ENCODE assay signal across 8 cellular contexts in genomic region chr2:42513252-42513918, GRCh38. TPM values are rescaled to one million over a fixed set of nuclear protein-coding genes. Genes with fewer than 3 reads are reported as not detected.
A peak's percentile ranks its signal among the peaks of the same experiment; 100 is the strongest.
DNase-seq lines count a peak whose midpoint lies in the region; ATAC-seq and TF ChIP-seq lines count a peak whose summit lies in the region.

No MANE protein-coding gene starts in this region.

- H3K27ac ChIP-seq in upper lobe of left lung = no peak overlapping the region
- H3K27ac ChIP-seq in ovary = no peak overlapping the region

- TF ChIP-seq POLR2A in upper lobe of left lung (IDR thresholded peaks at IDR 0.05) (no peak), ovary (IDR thresholded peaks at IDR 0.05) (no peak)

- H3K4me1 ChIP-seq in upper lobe of left lung (no peaks in the 10 kb centered on the region), ovary (ENCODE audit: insufficient read depth) (peaks cover 2% of the 10 kb centered on the region)

- intact Hi-C loops in ovary (cut with DNase I) = loop anchor here in 1 of 4 donors (1.0 kb wide), 1 partner anchor 54 kb away; no protein-coding TSS in a partner anchor

- H3K36me3 ChIP-seq in upper lobe of left lung (no peaks in the 10 kb centered on the region), ovary (no peaks in the 10 kb centered on the region)

- TF ChIP-seq EP300 in upper lobe of left lung (IDR thresholded peaks at IDR 0.05) (no peak), ovary (IDR thresholded peaks at IDR 0.05) (no peak)

- ATAC-seq in upper lobe of left lung (ENCODE audit: low FRiP score in 2 of 2) (peak; percentile 73 to 78), GM18870 (IDR thresholded peaks at IDR 0.05; ENCODE audit: unreplicated experiment) (no peak)

- DNase-seq in NCI-H146 (lab: John Stamatoyannopoulos, UW) (peak; percentile 50), NCI-H146 treated with DMSO at 0.1 percent for 48 hours (lab: John Stamatoyannopoulos, UW; ENCODE audit: unreplicated experiment) (no peak), LoVo (ENCODE audit: low spot score) (peak; percentile 9), amniotic epithelial cell (ENCODE audit: low read depth) (peak; percentile 68), inferior parietal cortex (ENCODE audit: extremely low spot score) (peak; percentile 42), upper lobe of left lung (no peak), ovary (no peak)

- peak in 5 of 6 experiments; percentile 42 to 58 (median 50) for TF ChIP-seq CTCF in upper lobe of left lung (IDR thresholded peaks at IDR 0.05)
- TF ChIP-seq CTCF in ovary (IDR thresholded peaks at IDR 0.05) = no peak

- 60 to 70% methylated on average over 5 of the region's 5 CpGs for WGBS in upper lobe of left lung, 2 donors
- 82 to 85% (median 84%) methylated on average over 5 of the region's 5 CpGs for WGBS in ovary, 3 donors

- H3K4me3 ChIP-seq in upper lobe of left lung (no peak overlapping the region), ovary (no peak overlapping the region)

- H3K27me3 ChIP-seq in upper lobe of left lung (no peaks in the 10 kb centered on the region), ovary (no peaks in the 10 kb centered on the region)

- H3K9me3 ChIP-seq in upper lobe of left lung (no peaks in the 10 kb centered on the region), ovary (no peaks in the 10 kb centered on the region)

RNA-seq across cellular contexts. Expression of gene KCNG3, which starts 19.6 kb away (rescaled TPM):
- 10 to 100 TPM in 1 of 6 donors, 1 to 10 TPM in 4, under 1 TPM in 1; 0.91 to 10.3 (median 3.8) TPM for total RNA-seq in upper lobe of left lung
- total RNA-seq in ovary = 1 to 10 TPM in 6 of 7 donors, under 1 TPM in 1; 0.79 to 2.3 (median 1.6) TPM
- under 1 TPM; 0.20 to 0.44 TPM for polyA plus RNA-seq in ovary

RNA-seq across cellular contexts. Expression of gene MTA3, which starts 55.0 kb away (rescaled TPM):
- total RNA-seq in upper lobe of left lung (10 to 100 TPM; 18.2 to 59.7 (median 27.0) TPM), ovary (10 to 100 TPM; 31.9 to 86.6 (median 61.0) TPM)
- 10 to 100 TPM; 55.2 to 87.5 TPM for polyA plus RNA-seq in ovary

Comparison
In these comparisons a context has a peak if more than half of its experiments do, and no peak if none do; other contexts are left out.
1. DNase-seq: peak in NCI-H146 (single experiment), LoVo (single experiment), amniotic epithelial cell (single experiment) and inferior parietal cortex (single experiment); none in NCI-H146 treated with DMSO at 0.1 percent for 48 hours (single experiment), upper lobe of left lung (0 of 2) and ovary (0 of 5).
2. CTCF ChIP-seq: peak in upper lobe of left lung (5 of 6); none in ovary (0 of 3).